ENCODE assay signal across 10 cellular contexts in genomic region chr5:40378431-40379175, GRCh38.
DNase-seq lines count a peak whose midpoint lies in the region; ATAC-seq and TF ChIP-seq lines count a peak whose summit lies in the region.
"Had no signal": no experiment of that assay in that cellular context is flagged by ENCODE, and none has a peak within 500 bp of the region (broad histone marks: within the 10 kb centered on the region; RNA-seq: fewer than 3 reads in every experiment).

No MANE protein-coding gene starts in this region.

- no peak overlapping the region for H3K4me3 ChIP-seq in mucosa of descending colon

- peaks cover 2% of the 10 kb centered on the region for H3K4me1 ChIP-seq in mucosa of descending colon (ENCODE audit: low read depth)

- in situ Hi-C loops in KBM-7 (cut with MboI; ENCODE audit: low pct_unique_long_range_greater_than_20kb, low sequenced_read_pairs): no loop called here

- H3K36me3 ChIP-seq in mucosa of descending colon (ENCODE audit: low read depth): no peaks in the 10 kb centered on the region

- H3K9me3 ChIP-seq in mucosa of descending colon: no peaks in the 10 kb centered on the region

- ATAC-seq in GM18873 (IDR thresholded peaks at IDR 0.05; ENCODE audit: low FRiP score, unreplicated experiment) (peak; percentile 91), HG02571 (IDR thresholded peaks at IDR 0.05; ENCODE audit: unreplicated experiment) (peak; percentile 42), mucosa of descending colon (peak; percentile 25)
- ATAC-seq: sciatic nerve had no signal

- intact Hi-C loops in mucosa of descending colon (cut with DNase I, micrococcal nuclease): no loop called here

- DNase-seq in KBM-7 (peak; percentile 80), mucosa of descending colon (no peak), glomerular visceral epithelial cell (ENCODE audit: extremely low spot score) (no peak), ecto neural progenitor cell (ENCODE audit: low spot score) (no peak), NCI-H524 treated with DMSO at 0.1 percent for 48 hours (lab: John Stamatoyannopoulos, UW) (no peak), DMS153 treated with DMSO at 0.1 percent for 48 hours (lab: John Stamatoyannopoulos, UW; ENCODE audit: unreplicated experiment) (no peak)
- DNase-seq: amygdala had no signal

- TF ChIP-seq CTCF in mucosa of descending colon (IDR thresholded peaks at IDR 0.05): no peak

Comparison
In these comparisons a context has a peak if more than half of its experiments do, and no peak if none do; other contexts are left out.
1. ATAC-seq: peak in every context shown above with its lines; median percentile 91 in GM18873; 42 in HG02571; 25 in mucosa of descending colon.